1 cellular context compared by ENCODE assay signal in genomic region chr4:147336252-147336651, GRCh38.
TF ChIP-seq lines count a peak whose summit lies in the region.

No MANE protein-coding gene starts in this region.

TF ChIP-seq in IMR-90, 13 proteins besides CTCF, POLR2A, EP300 and RAD21 (continued from another document):
- no peak for TF ChIP-seq ELK1 (IDR thresholded peaks at IDR 0.05; ENCODE audit: borderline replicate concordance, low read depth, low read length)
TF ChIP-seq in IMR-90: peak in this region for 0.
